10 cellular contexts compared by ENCODE assay signal in genomic region chr22:37591823-37592404, GRCh38. TPM values are rescaled to one million over a fixed set of nuclear protein-coding genes. Genes with fewer than 3 reads are reported as not detected.
DNase-seq lines count a peak whose midpoint lies in the region; ATAC-seq and TF ChIP-seq lines count a peak whose summit lies in the region.
"Had no signal": no experiment of that assay in that cellular context is flagged by ENCODE, and none has a peak within 500 bp of the region (broad histone marks: within the 10 kb centered on the region; RNA-seq: fewer than 3 reads in every experiment).

No MANE protein-coding gene starts in this region.

- H3K36me3 ChIP-seq in transverse colon (no peaks in the 10 kb centered on the region), ovary (no peaks in the 10 kb centered on the region)

- H3K27ac ChIP-seq in transverse colon (peak overlapping the region in 3 of 4 donors; percentile 30 to 48 (median 40)), ovary (no peak overlapping the region)
- H3K27ac ChIP-seq: C4-2B had no signal

- 79 to 89% methylated on average over 7 to 12 of the region's 12 CpGs for WGBS in transverse colon (ENCODE audit: low coverage in 1 of 2), 2 donors
- WGBS in ovary, 3 donors: 81 to 86% (median 83%) methylated on average over 12 of the region's 12 CpGs

- TF ChIP-seq EP300 in transverse colon (IDR thresholded peaks at IDR 0.05; ENCODE audit: low read depth) (no peak), ovary (IDR thresholded peaks at IDR 0.05) (no peak)

- no peaks in the 10 kb centered on the region for H3K27me3 ChIP-seq in transverse colon
- H3K27me3 ChIP-seq in ovary: no peaks in the 10 kb centered on the region

- TF ChIP-seq CTCF in activated B cell treated with CpG ODN at 0.5 μM for 24 hours (IDR thresholded peaks at IDR 0.05): no peak
- no peak for TF ChIP-seq CTCF in transverse colon (IDR thresholded peaks at IDR 0.05)
- TF ChIP-seq CTCF in ovary (IDR thresholded peaks at IDR 0.05): no peak

- TF ChIP-seq POLR2A in transverse colon (IDR thresholded peaks at IDR 0.05): no peak
- no peak for TF ChIP-seq POLR2A in ovary (IDR thresholded peaks at IDR 0.05)

- no peaks in the 10 kb centered on the region for H3K9me3 Mint-ChIP-seq in activated naive CD4-positive, alpha-beta T cell treated with anti-CD3 and anti-CD28 coated beads, Interleukin-2, amount 10 ng/mL, durations not matched to agents 7 days and 5 days
- H3K9me3 Mint-ChIP-seq in activated B cell treated with CpG ODN at 0.5 μM for 24 hours (no peaks in the 10 kb centered on the region), immature natural killer cell (no peaks in the 10 kb centered on the region)

- in situ Hi-C loops in transverse colon (cut with MboI; ENCODE audit: low pct_ligation_motif_present in 1 of 4, low pct_unique_long_range_greater_than_20kb in 1 of 4, low sequenced_read_pairs in 3 of 4): no loop called here

- DNase-seq in activated naive CD4-positive, alpha-beta T cell treated with anti-CD3 and anti-CD28 coated beads, Interleukin-2, amount 10 ng/mL, durations not matched to agents 7 days and 5 days: no peak
- no peak for DNase-seq in activated naive CD4-positive, alpha-beta T cell treated with Interleukin-2 at 50 U/mL for 16 hours
- DNase-seq in activated B cell treated with CpG ODN at 0.5 μM for 24 hours: no peak
- no peak for DNase-seq in immature natural killer cell
- DNase-seq in transverse colon: no peak
- DNase-seq in ovary: no peak
- no peak for DNase-seq in pons (ENCODE audit: low spot score)
- DNase-seq in DMS53 (lab: John Stamatoyannopoulos, UW): no peak

- H3K36me3 Mint-ChIP-seq in activated naive CD4-positive, alpha-beta T cell treated with anti-CD3 and anti-CD28 coated beads, Interleukin-2, amount 10 ng/mL, durations not matched to agents 7 days and 5 days: no peaks in the 10 kb centered on the region
- H3K36me3 Mint-ChIP-seq in activated B cell treated with CpG ODN at 0.5 μM for 24 hours (ENCODE audit: low read depth) (no peaks in the 10 kb centered on the region), immature natural killer cell (no peaks in the 10 kb centered on the region)

- H3K4me3 ChIP-seq in transverse colon: no peak overlapping the region
- no peak overlapping the region for H3K4me3 ChIP-seq in ovary

- intact Hi-C loops in activated B cell treated with CpG ODN at 0.5 μM for 24 hours (cut with micrococcal nuclease) (loop anchor here (1.0 kb wide), 3 partner anchors 16 to 54 kb away; partner anchors contain the start of gene GGA1), transverse colon (cut with DNase I; ENCODE audit: low total_unique reads) (no loop called here), ovary (cut with DNase I) (loop anchor here (2.0 to 10.0 kb wide), 3 partner anchors 47 to 55 kb away; no protein-coding TSS in a partner anchor)

- ATAC-seq in activated B cell treated with CpG ODN at 0.5 μM for 24 hours (ENCODE audit: low read depth): no peak

- H3K27me3 Mint-ChIP-seq in activated naive CD4-positive, alpha-beta T cell treated with anti-CD3 and anti-CD28 coated beads, Interleukin-2, amount 10 ng/mL, durations not matched to agents 7 days and 5 days: peaks cover 41% of the 10 kb centered on the region
- H3K27me3 Mint-ChIP-seq in activated B cell treated with CpG ODN at 0.5 μM for 24 hours (peaks cover 6% of the 10 kb centered on the region), immature natural killer cell (ENCODE audit: low read depth in 3 of 3) (peaks cover 2 to 4% (median 3%) of the 10 kb centered on the region in 3 donors)

- H3K4me1 ChIP-seq in transverse colon (peaks cover 0 to 25% (median 16%) of the 10 kb centered on the region in 4 donors), ovary (ENCODE audit: insufficient read depth) (no peaks in the 10 kb centered on the region)

- H3K4me3 Mint-ChIP-seq in activated naive CD4-positive, alpha-beta T cell treated with anti-CD3 and anti-CD28 coated beads, Interleukin-2, amount 10 ng/mL, durations not matched to agents 7 days and 5 days: peak overlapping the region; percentile 64
- peak overlapping the region; percentile 81 for H3K4me3 Mint-ChIP-seq in activated B cell treated with CpG ODN at 0.5 μM for 24 hours
- H3K4me3 Mint-ChIP-seq in immature natural killer cell: peak overlapping the region; percentile 83 to 90 (median 84)

- H3K27ac Mint-ChIP-seq in activated naive CD4-positive, alpha-beta T cell treated with anti-CD3 and anti-CD28 coated beads, Interleukin-2, amount 10 ng/mL, durations not matched to agents 7 days and 5 days: peak overlapping the region; percentile 30
- H3K27ac Mint-ChIP-seq in activated B cell treated with CpG ODN at 0.5 μM for 24 hours: peak overlapping the region; percentile 81
- H3K27ac Mint-ChIP-seq in immature natural killer cell: peak overlapping the region in 5 of 6 donors; percentile 48 to 87 (median 80)

- peaks cover 13% of the 10 kb centered on the region for H3K4me1 Mint-ChIP-seq in activated naive CD4-positive, alpha-beta T cell treated with anti-CD3 and anti-CD28 coated beads, Interleukin-2, amount 10 ng/mL, durations not matched to agents 7 days and 5 days
- H3K4me1 Mint-ChIP-seq in activated B cell treated with CpG ODN at 0.5 μM for 24 hours: peaks cover 11% of the 10 kb centered on the region
- H3K4me1 Mint-ChIP-seq in immature natural killer cell: peaks cover 11 to 14% of the 10 kb centered on the region in 2 donors

- POLR2A ChIA-PET in activated B cell treated with CpG ODN at 0.5 μM for 24 hours (lab: Charles Lee): interaction anchor here (0.6 to 1.6 kb wide), 9 partner anchors 12 to 350 kb away, joined by 3 to 36 read pairs (median 6); partner anchors contain the start of genes GGA1, LGALS2, NOL12 and PDXP

- H3K9me3 ChIP-seq in transverse colon (no peaks in the 10 kb centered on the region), ovary (no peaks in the 10 kb centered on the region)

- CTCF ChIA-PET in activated naive CD4-positive, alpha-beta T cell treated with anti-CD3 and anti-CD28 coated beads, Interleukin-2, amount 10 ng/mL, durations not matched to agents 7 days and 5 days (lab: Charles Lee): interaction anchor here (0.7 to 5.9 kb wide), 23 partner anchors 9 to 274 kb away, joined by 3 to 95 read pairs (median 6); partner anchors contain the start of genes GGA1 and NOL12
- CTCF ChIA-PET in activated B cell treated with CpG ODN at 0.5 μM for 24 hours (lab: Charles Lee): interaction anchor here (0.7 to 2.6 kb wide), 18 partner anchors 9 to 277 kb away, joined by 3 to 33 read pairs (median 4); partner anchors contain the start of genes GGA1 and MFNG

RNA-seq across cellular contexts. Expression of gene LGALS2, which starts 12.0 kb away (rescaled TPM):
- total RNA-seq in activated B cell treated with CpG ODN at 0.5 μM for 24 hours (not detected in 2 replicates), transverse colon (10 to 100 TPM in 2 of 4 donors, 1 to 10 TPM in 1, not detected in 1; 1.3 to 43.4 (median 17.2) TPM), ovary (1 to 10 TPM in 2 of 7 donors, not detected in 5; 1.7 to 2.6 TPM)
- polyA plus RNA-seq in immature natural killer cell (10 to 100 TPM in 1 of 3 donors, 1 to 10 TPM in 2; 3.4 to 30.4 (median 8.2) TPM), ovary (1 to 10 TPM in 1 of 2 donors, under 1 TPM in 1; 0.35 to 2.6 TPM)
- total RNA-seq: bronchial epithelial cell had no signal

RNA-seq across cellular contexts. Expression of gene GGA1, which starts 16.7 kb away (rescaled TPM):
- 102 and 126 TPM in 2 replicates for total RNA-seq in activated B cell treated with CpG ODN at 0.5 μM for 24 hours
- polyA plus RNA-seq in immature natural killer cell: 10 to 100 TPM; 21.3 to 29.6 (median 25.3) TPM
- 100 to 1,000 TPM in 1 of 4 donors, 10 to 100 TPM in 3; 60.1 to 142 (median 73.8) TPM for total RNA-seq in transverse colon
- 10 to 100 TPM; 36.8 to 64.7 (median 49.6) TPM for total RNA-seq in ovary
- polyA plus RNA-seq in ovary: 10 to 100 TPM; 24.1 to 41.9 TPM

RNA-seq across cellular contexts. Expression of gene CDC42EP1, which starts 31.6 kb away (rescaled TPM):
- total RNA-seq in activated B cell treated with CpG ODN at 0.5 μM for 24 hours: not detected in 2 replicates
- under 1 TPM in 2 of 3 donors, not detected in 1; 0.17 to 0.40 TPM for polyA plus RNA-seq in immature natural killer cell
- total RNA-seq in transverse colon: 10 to 100 TPM; 27.3 to 52.9 (median 28.9) TPM
- total RNA-seq in ovary: 100 to 1,000 TPM in 2 of 7 donors, 10 to 100 TPM in 5; 25.6 to 125 (median 89.7) TPM
- polyA plus RNA-seq in ovary: 10 to 100 TPM in 1 of 2 donors, 1 to 10 TPM in 1; 3.4 to 41.3 TPM

RNA-seq across cellular contexts. Expression of gene SH3BP1, which starts 47.6 kb away (rescaled TPM):
- total RNA-seq in activated B cell treated with CpG ODN at 0.5 μM for 24 hours (87.9 and 88.4 TPM in 2 replicates), transverse colon (100 to 1,000 TPM in 2 of 4 donors, 10 to 100 TPM in 2; 53.1 to 158 (median 84.7) TPM), ovary (10 to 100 TPM in 4 of 7 donors, 1 to 10 TPM in 3; 2.0 to 13.3 (median 10.9) TPM)
- polyA plus RNA-seq in immature natural killer cell (10 to 100 TPM; 12.6 to 41.2 (median 21.2) TPM), ovary (1 to 10 TPM; 4.5 to 5.5 TPM)

Comparison
In these comparisons a context has a peak if more than half of its experiments do, and no peak if none do; other contexts are left out.
1. H3K27ac Mint-ChIP-seq: peak in every context shown above with its lines; median percentile 81 in activated B cell treated with CpG ODN at 0.5 μM for 24 hours; 80 in immature natural killer cell; 30 in activated naive CD4-positive, alpha-beta T cell treated with anti-CD3 and anti-CD28 coated beads, Interleukin-2, amount 10 ng/mL, durations not matched to agents 7 days and 5 days.
2. H3K27ac ChIP-seq: peak in transverse colon (3 of 4); none in ovary (0 of 2).
3. RNA of gene CDC42EP1, which starts 31.6 kb away (total RNA-seq): 25.6 to 125 TPM in ovary and 27.3 to 52.9 TPM in transverse colon; not detected in activated B cell treated with CpG ODN at 0.5 μM for 24 hours; every median in the first group is over 10 times any median in the second.
4. Peak in every context shown above with its lines, with median percentiles within 50 percentile points of each other: H3K4me3 Mint-ChIP-seq.